ENCODE assay signal across 31 cellular contexts in the genomic region with DNA sequence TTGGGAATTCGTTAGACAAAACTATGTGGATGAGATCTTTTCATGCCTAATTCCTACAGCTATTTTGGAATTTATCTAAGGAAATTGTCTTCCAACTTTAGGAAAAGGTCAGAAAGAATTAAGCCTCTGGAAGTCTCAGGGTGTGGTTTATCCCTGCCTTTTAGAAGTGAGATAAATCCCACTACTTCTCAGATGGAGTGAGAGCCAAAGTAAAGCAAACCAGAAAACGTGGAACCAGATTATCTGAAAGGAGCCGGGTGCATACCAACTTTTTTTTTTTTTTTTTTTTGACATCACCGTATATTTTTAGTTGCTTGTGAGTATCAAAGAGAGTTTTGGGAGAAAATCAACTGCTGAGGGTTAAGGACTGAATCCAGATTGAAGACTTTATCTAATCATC.
"Had no signal": no experiment of that assay in that cellular context is flagged by ENCODE, and none has a peak within 500 bp of the region (broad histone marks: within the 10 kb centered on the region; RNA-seq: fewer than 3 reads in every experiment).

No MANE protein-coding gene starts in this region.

- H3K36me3 Mint-ChIP-seq: natural killer cell; neural progenitor cell; stimulated activated memory B cell treated with anti-CD40 and anti-IgM and Interleukin-4, amounts not matched to agents 10 μg/mL and 1 μg/mL and 100 μg/mL, for 72 hours; type B pancreatic cell had no signal

- H3K36me3 ChIP-seq: neural progenitor cell, ovary, spleen, suprapubic skin, tibial artery, transverse colon, upper lobe of right lung, uterus had no signal

- DNase-seq: natural killer cell; occipital lobe; ovary; posterior cingulate gyrus; psoas muscle; right cardiac atrium; spleen; stimulated activated CD4-positive, alpha-beta T cell treated with anti-CD3 and anti-CD28 coated beads, Interleukin-12 subunit alpha, Interleukin-12 subunit beta, amount 100 ng/mL, for 4 hours; stimulated activated CD4-positive, alpha-beta T cell treated with anti-CD3 and anti-CD28 coated beads, Interleukin-1b, Interleukin-23, amount 100 ng/mL, for 48 hours; stimulated activated CD4-positive, alpha-beta T cell treated with anti-CD3 and anti-CD28 coated beads, Interleukin-4, amount 100 ng/mL, for 1 hour; stimulated activated CD4-positive, alpha-beta T cell treated with anti-CD3 and anti-CD28 coated beads, Interleukin-4, amount 100 ng/mL, for 4 hours; stimulated activated CD8-positive, alpha-beta memory T cell treated with anti-CD3 and anti-CD28 coated beads, Interleukin-4, amount 100 ng/mL, for 48 hours; stimulated activated naive CD4-positive, alpha-beta T cell; stimulated activated naive CD8-positive, alpha-beta T cell treated with anti-CD3 and anti-CD28 coated beads, Interleukin-15, amount 100 ng/mL, for 72 hours; stimulated activated naive CD8-positive, alpha-beta T cell treated with anti-CD3 and anti-CD28 coated beads, Interleukin-15, Interleukin-2, amounts not matched to agents 100 U/mL and 50 U/mL, for 24 hours; substantia nigra; testis; tibial artery; transverse colon; upper lobe of right lung; uterus had no signal

- H3K9ac ChIP-seq: neural progenitor cell, parathyroid adenoma had no signal

- H2AFZ ChIP-seq: neural progenitor cell, parathyroid adenoma had no signal

- H3K4me1 ChIP-seq: parathyroid adenoma, psoas muscle, spleen, suprapubic skin, testis, tibial artery, transverse colon, upper lobe of right lung, uterus had no signal

- H3K9me3 ChIP-seq: ovary, psoas muscle, spleen, suprapubic skin, testis, tibial artery, transverse colon, upper lobe of right lung, uterus had no signal

- H3K79me2 ChIP-seq: parathyroid adenoma had no signal

- H3K27ac ChIP-seq: neural progenitor cell, ovary, parathyroid adenoma, psoas muscle, skin epidermis, spleen, suprapubic skin, testis, tibial artery, transverse colon, upper lobe of right lung, uterus had no signal

- ATAC-seq: natural killer cell; psoas muscle; sciatic nerve; stimulated activated memory B cell treated with anti-CD40 and anti-IgM and Interleukin-4, amounts not matched to agents 10 μg/mL and 1 μg/mL and 100 μg/mL, for 72 hours; stimulated activated naive CD8-positive, alpha-beta T cell treated with anti-CD3 and anti-CD28 coated beads, Interleukin-15, amount 100 ng/mL, for 72 hours; stimulated activated naive CD8-positive, alpha-beta T cell treated with anti-CD3 and anti-CD28 coated beads, Interleukin-15, Interleukin-2, amounts not matched to agents 100 U/mL and 50 U/mL, for 24 hours; upper lobe of right lung had no signal

- H3K9me3 Mint-ChIP-seq: natural killer cell; nephron; neural progenitor cell; stimulated activated memory B cell treated with anti-CD40 and anti-IgM and Interleukin-4, amounts not matched to agents 10 μg/mL and 1 μg/mL and 100 μg/mL, for 72 hours; stimulated activated naive CD8-positive, alpha-beta T cell treated with anti-CD3 and anti-CD28 coated beads, Interleukin-15, amount 100 ng/mL, for 72 hours; type B pancreatic cell had no signal

- H3K4me3 Mint-ChIP-seq: natural killer cell; nephron; neural progenitor cell; stimulated activated memory B cell treated with anti-CD40 and anti-IgM and Interleukin-4, amounts not matched to agents 10 μg/mL and 1 μg/mL and 100 μg/mL, for 72 hours; stimulated activated naive CD8-positive, alpha-beta T cell treated with anti-CD3 and anti-CD28 coated beads, Interleukin-15, amount 100 ng/mL, for 72 hours; type B pancreatic cell had no signal

- H3K27ac Mint-ChIP-seq: natural killer cell; nephron; neural progenitor cell; progenitor cell of endocrine pancreas; stimulated activated memory B cell treated with anti-CD40 and anti-IgM and Interleukin-4, amounts not matched to agents 10 μg/mL and 1 μg/mL and 100 μg/mL, for 72 hours; stimulated activated naive CD8-positive, alpha-beta T cell treated with anti-CD3 and anti-CD28 coated beads, Interleukin-15, amount 100 ng/mL, for 72 hours; type B pancreatic cell had no signal

- H3K4me1 Mint-ChIP-seq: natural killer cell; nephron; neural progenitor cell; stimulated activated memory B cell treated with anti-CD40 and anti-IgM and Interleukin-4, amounts not matched to agents 10 μg/mL and 1 μg/mL and 100 μg/mL, for 72 hours; stimulated activated naive CD8-positive, alpha-beta T cell treated with anti-CD3 and anti-CD28 coated beads, Interleukin-15, amount 100 ng/mL, for 72 hours had no signal

- H3K27me3 ChIP-seq: neural progenitor cell, ovary, spleen, suprapubic skin, testis, tibial artery, transverse colon, upper lobe of right lung, uterus had no signal

- H3K27me3 Mint-ChIP-seq: progenitor cell of endocrine pancreas; stimulated activated memory B cell treated with anti-CD40 and anti-IgM and Interleukin-4, amounts not matched to agents 10 μg/mL and 1 μg/mL and 100 μg/mL, for 72 hours; stimulated activated naive CD8-positive, alpha-beta T cell treated with anti-CD3 and anti-CD28 coated beads, Interleukin-15, amount 100 ng/mL, for 72 hours; type B pancreatic cell had no signal

- H3K4me3 ChIP-seq: neural progenitor cell, ovary, psoas muscle, skin epidermis, smooth muscle cell, spleen, suprapubic skin, testis, tibial artery, transverse colon, upper lobe of right lung, uterus had no signal

- H3K4me2 ChIP-seq: neural progenitor cell, smooth muscle cell had no signal
